In genomic region chr12:8026282-8026637, GRCh38 we compare ENCODE assay signal across 8 cellular contexts. TPM values are rescaled to one million over a fixed set of nuclear protein-coding genes. Genes with fewer than 3 reads are reported as not detected.
DNase-seq lines count a peak whose midpoint lies in the region; ATAC-seq and TF ChIP-seq lines count a peak whose summit lies in the region.

No MANE protein-coding gene starts in this region.

- H3K27me3 Mint-ChIP-seq in chondrocyte (ENCODE audit: low read depth) = no peaks in the 10 kb centered on the region

- H3K27ac ChIP-seq in DND-41 (ENCODE audit: low read length) (peak overlapping the region; percentile 90), HUES64 (ENCODE audit: low read depth, low read length) (peak overlapping the region; percentile 98), mesendoderm (ENCODE audit: low read depth, low read length) (peak overlapping the region; percentile 42), vagina (peak overlapping the region; percentile 100)

- no peak overlapping the region for H3K4ac ChIP-seq in mesendoderm (ENCODE audit: low read depth, low read length)

- no peaks in the 10 kb centered on the region for H3K36me3 ChIP-seq in DND-41 (ENCODE audit: insufficient read depth, low read length)
- H3K36me3 ChIP-seq in HUES64 (ENCODE audit: insufficient read depth, low read length) = no peaks in the 10 kb centered on the region
- no peaks in the 10 kb centered on the region for H3K36me3 ChIP-seq in mesendoderm (ENCODE audit: control insufficient read depth, insufficient read depth, low read length)
- H3K36me3 ChIP-seq in vagina = no peaks in the 10 kb centered on the region

- no peak overlapping the region for H2BK120ac ChIP-seq in mesendoderm (ENCODE audit: low read depth, low read length)

- H2BK15ac ChIP-seq in mesendoderm (replicated peaks; ENCODE audit: low read depth) = no peak overlapping the region

- no peak overlapping the region for H2AK5ac ChIP-seq in mesendoderm (ENCODE audit: low read length)

- H3K79me1 ChIP-seq in mesendoderm (ENCODE audit: low read length) = no peaks in the 10 kb centered on the region

- H3K4me1 Mint-ChIP-seq in chondrocyte (ENCODE audit: low read depth) = peaks cover 13% of the 10 kb centered on the region

- no peaks in the 10 kb centered on the region for H3K79me2 ChIP-seq in DND-41 (ENCODE audit: insufficient read depth, low read length)
- no peaks in the 10 kb centered on the region for H3K79me2 ChIP-seq in mesendoderm (ENCODE audit: control insufficient read depth, insufficient read depth, low read length)

- DNase-seq in DND-41 (no peak), chondrocyte (ENCODE audit: low spot score) (no peak), mesendoderm (no peak), vagina (ENCODE audit: extremely low spot score in 2 of 2) (no peak), NCI-H1694 (lab: John Stamatoyannopoulos, UW) (no peak)
- DNase-seq in stimulated activated CD4-positive, alpha-beta T cell treated with anti-CD3 and anti-CD28 coated beads, Interleukin-2, amount 100 ng/mL, for 24 hours = no peak

- no peak overlapping the region for H3K18ac ChIP-seq in mesendoderm (ENCODE audit: low read length)

- TF ChIP-seq CTCF in DND-41 (IDR thresholded peaks at IDR 0.05; ENCODE audit: borderline replicate concordance, extremely low read depth, low read length, poor library complexity, severe bottlenecking) = no peak
- TF ChIP-seq CTCF in chondrocyte (IDR thresholded peaks at IDR 0.05) = no peak
- no peak for TF ChIP-seq CTCF in vagina (IDR thresholded peaks at IDR 0.05)

- peak overlapping the region; percentile 99 for H3K27ac Mint-ChIP-seq in chondrocyte (ENCODE audit: unreplicated experiment)

- peak overlapping the region; percentile 90 for H3K56ac ChIP-seq in mesendoderm (ENCODE audit: low read length)

- H3K4me1 ChIP-seq in DND-41 (ENCODE audit: insufficient read depth, low read length) = peaks cover 18% of the 10 kb centered on the region
- H3K4me1 ChIP-seq in HUES64 (ENCODE audit: insufficient read depth, low read length) = peaks cover 9% of the 10 kb centered on the region
- no peaks in the 10 kb centered on the region for H3K4me1 ChIP-seq in mesendoderm (ENCODE audit: control insufficient read depth, low read depth, low read length)
- H3K4me1 ChIP-seq in vagina = peaks cover under 1% of the 10 kb centered on the region

- H4K5ac ChIP-seq in mesendoderm (ENCODE audit: low read length) = peak overlapping the region; percentile 97

- peak; percentile 29 for ATAC-seq in DND-41 (ENCODE audit: insufficient read depth, low read depth)
- peak; percentile 24 for ATAC-seq in GM21526 (IDR thresholded peaks at IDR 0.05; ENCODE audit: low FRiP score, unreplicated experiment)

- peak overlapping the region; percentile 96 for H3K4me3 Mint-ChIP-seq in chondrocyte (ENCODE audit: unreplicated experiment)

- H3K9me3 ChIP-seq in DND-41 (ENCODE audit: insufficient read depth, low read length, severe bottlenecking) (no peaks in the 10 kb centered on the region), HUES64 (ENCODE audit: insufficient read depth, low read depth, low read length) (no peaks in the 10 kb centered on the region), vagina (no peaks in the 10 kb centered on the region)

- H3K4me2 ChIP-seq in DND-41 (ENCODE audit: insufficient read depth, low read length) (peak overlapping the region; percentile 62), mesendoderm (ENCODE audit: low read length) (peak overlapping the region; percentile 54)

- peak overlapping the region; percentile 12 for H2BK5ac ChIP-seq in mesendoderm (ENCODE audit: low read length)

- intact Hi-C loops in vagina (cut with DNase I) = no loop called here

- H3K23ac ChIP-seq in mesendoderm (ENCODE audit: low read length) = no peak overlapping the region

- H3K4me3 ChIP-seq in DND-41 (ENCODE audit: low read depth in 1 of 2, low read length in 2 of 2) = peak overlapping the region; percentile 29 to 60
- peak overlapping the region; percentile 78 for H3K4me3 ChIP-seq in HUES64 (ENCODE audit: low read length)
- H3K4me3 ChIP-seq in mesendoderm (ENCODE audit: low read length) = peak overlapping the region; percentile 60
- H3K4me3 ChIP-seq in vagina = peak overlapping the region; percentile 85 to 86

- H3K9ac ChIP-seq in DND-41 (ENCODE audit: low read depth, low read length) = peak overlapping the region; percentile 87
- peak overlapping the region; percentile 82 for H3K9ac ChIP-seq in HUES64 (ENCODE audit: low read depth, low read length)
- H3K9ac ChIP-seq in mesendoderm (ENCODE audit: low read length) = peak overlapping the region; percentile 78

- peak overlapping the region; percentile 76 for H2AFZ ChIP-seq in DND-41 (ENCODE audit: low read depth, low read length)

- WGBS in HUES64 = 1% methylated on average over 11 of the region's 11 CpGs
- WGBS in mesendoderm (ENCODE audit: extremely low coverage, insufficient coverage, low lambda C conversion rate) = no CpG with 5 or more reads among the region's 11 CpGs

- H4K20me1 ChIP-seq in DND-41 (ENCODE audit: insufficient read depth, low read length) = no peaks in the 10 kb centered on the region

- H3K27me3 ChIP-seq in DND-41 (ENCODE audit: insufficient read depth, low read length, poor library complexity) = no peaks in the 10 kb centered on the region
- H3K27me3 ChIP-seq in HUES64 (ENCODE audit: insufficient read depth, low read length) = no peaks in the 10 kb centered on the region
- no peaks in the 10 kb centered on the region for H3K27me3 ChIP-seq in mesendoderm (ENCODE audit: insufficient read depth, low read length, poor library complexity)
- H3K27me3 ChIP-seq in vagina = no peaks in the 10 kb centered on the region

- peak in 1 of 2 donors; percentile 53 for TF ChIP-seq POLR2A in vagina (IDR thresholded peaks at IDR 0.05)

- no peaks in the 10 kb centered on the region for H3K9me3 Mint-ChIP-seq in chondrocyte (ENCODE audit: low read depth)

- peak overlapping the region; percentile 91 for H4K8ac ChIP-seq in mesendoderm (ENCODE audit: low read depth, low read length)

- H3K36me3 Mint-ChIP-seq in chondrocyte (ENCODE audit: low read depth) = no peaks in the 10 kb centered on the region

RNA-seq across cellular contexts. Expression of gene FOXJ2, which starts 6.3 kb away (rescaled TPM):
- polyA plus RNA-seq in HUES64 (2013, experiment 1 of 2) = 5.5 TPM
- polyA plus RNA-seq in HUES64 (2013, experiment 2 of 2) = 6.8 TPM
- total RNA-seq in chondrocyte = 21.1 to 24.0 TPM (median 23.4 TPM) in 3 replicates
- 6.4 TPM for polyA plus RNA-seq in mesendoderm (2013, experiment 1 of 2)
- polyA plus RNA-seq in mesendoderm (2013, experiment 2 of 2) = 6.6 TPM
- 24.8 TPM for total RNA-seq in vagina

RNA-seq across cellular contexts. Expression of gene C3AR1, which starts 39.9 kb away (rescaled TPM):
- polyA plus RNA-seq in HUES64 (2013, experiment 1 of 2) = not detected
- polyA plus RNA-seq in HUES64 (2013, experiment 2 of 2) = not detected
- total RNA-seq in chondrocyte = 0.27 to 0.59 TPM in 2 of 3 replicates, not detected in the other
- polyA plus RNA-seq in mesendoderm (2013, experiment 1 of 2) = not detected
- polyA plus RNA-seq in mesendoderm (2013, experiment 2 of 2) = not detected
- 6.4 TPM for total RNA-seq in vagina

RNA-seq across cellular contexts. Expression of gene NECAP1, which starts 55.8 kb away (rescaled TPM):
- 12.7 TPM for polyA plus RNA-seq in HUES64 (2013, experiment 1 of 2)
- polyA plus RNA-seq in HUES64 (2013, experiment 2 of 2) = 15.3 TPM
- total RNA-seq in chondrocyte (23.1 to 36.9 TPM (median 26.1 TPM) in 3 replicates), vagina (48.1 TPM)
- polyA plus RNA-seq in mesendoderm (2013, experiment 1 of 2) = 16.1 TPM
- polyA plus RNA-seq in mesendoderm (2013, experiment 2 of 2) = 16.1 TPM

Comparison
In these comparisons a context has a peak if more than half of its experiments do, and no peak if none do; other contexts are left out.
1. H3K27ac ChIP-seq: peak in every context shown above with its lines; median percentile 100 in vagina; 98 in HUES64; 90 in DND-41; 42 in mesendoderm.